In the genomic region with DNA sequence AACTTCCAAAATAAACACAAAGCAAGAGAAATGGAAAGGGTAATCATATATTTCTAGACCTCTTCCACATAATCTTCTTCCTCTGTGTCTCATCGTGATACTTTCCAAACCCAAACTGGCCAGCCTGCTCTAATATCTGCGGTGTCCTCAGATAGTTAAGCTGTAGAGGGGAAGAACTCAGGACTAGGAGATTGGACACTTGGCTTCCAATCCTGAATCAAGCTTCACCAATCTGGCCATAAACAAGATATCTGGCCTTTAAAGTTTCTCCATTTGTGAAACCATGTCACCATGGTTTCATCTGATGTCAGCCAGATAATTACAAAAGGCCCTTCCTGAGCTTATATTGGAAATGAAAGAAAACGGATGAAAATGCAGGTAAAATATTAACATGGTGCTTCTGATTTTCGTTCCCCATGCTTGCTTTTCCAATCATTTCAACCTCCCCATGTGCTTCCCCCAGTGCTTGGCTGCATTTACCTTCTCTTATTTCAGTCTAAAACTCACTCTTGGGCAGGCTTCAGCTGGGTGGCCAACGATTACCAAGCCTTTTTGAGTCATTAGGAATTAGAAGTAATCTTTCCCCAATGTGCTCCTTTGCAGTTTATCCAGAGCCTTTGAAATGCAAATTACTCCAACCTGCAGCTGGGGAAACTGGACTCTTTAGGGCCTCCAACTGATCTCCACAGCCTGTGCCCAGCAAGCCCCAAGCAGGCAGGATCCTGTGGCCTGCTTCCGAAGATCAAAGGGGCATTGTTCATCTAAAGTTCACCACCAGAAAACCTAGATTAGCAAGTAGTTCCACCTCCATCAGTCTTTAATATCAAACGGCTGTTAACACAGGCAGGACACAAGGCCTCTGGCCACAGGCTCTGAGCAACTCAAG, we compare ENCODE assay signal across 33 cellular contexts. TPM values are rescaled to one million over a fixed set of nuclear protein-coding genes. Genes with fewer than 3 reads are reported as not detected.
"Had no signal": no experiment of that assay in that cellular context is flagged by ENCODE, and none has a peak within 500 bp of the region (broad histone marks: within the 10 kb centered on the region; RNA-seq: fewer than 3 reads in every experiment).

No MANE protein-coding gene starts in this region.

- H3K27ac Mint-ChIP-seq: activated CD4-positive, alpha-beta memory T cell treated with anti-CD3 and anti-CD28 coated beads for 36 hours; activated CD4-positive, alpha-beta T cell treated with anti-CD3 and anti-CD28 coated beads, Interleukin-2, amount 10 ng/mL, durations not matched to agents 24 days and 14 days; activated naive CD4-positive, alpha-beta T cell treated with anti-CD3 and anti-CD28 coated beads, Interleukin-2, amount 10 ng/mL, durations not matched to agents 7 days and 5 days; activated naive CD8-positive, alpha-beta T cell treated with anti-CD3 and anti-CD28 coated beads, Interleukin-2, amount 10 ng/mL, durations not matched to agents 7 days and 5 days; brain; stimulated activated memory B cell treated with anti-CD40 and anti-IgM and Interleukin-4, amounts not matched to agents 10 μg/mL and 1 μg/mL and 100 μg/mL, for 72 hours had no signal

- H3K4me3 ChIP-seq: ascending aorta, cardiac muscle cell, colonic mucosa, heart right ventricle, left ventricle myocardium inferior, lung, right atrium auricular region, smooth muscle cell, stomach, thyroid gland, upper lobe of right lung had no signal

- H3K27me3 Mint-ChIP-seq: activated CD4-positive, alpha-beta memory T cell treated with anti-CD3 and anti-CD28 coated beads for 36 hours; activated CD4-positive, alpha-beta T cell treated with anti-CD3 and anti-CD28 coated beads, Interleukin-2, amount 10 ng/mL, durations not matched to agents 24 days and 14 days; activated naive CD4-positive, alpha-beta T cell treated with anti-CD3 and anti-CD28 coated beads, Interleukin-2, amount 10 ng/mL, durations not matched to agents 7 days and 5 days; stimulated activated memory B cell treated with anti-CD40 and anti-IgM and Interleukin-4, amounts not matched to agents 10 μg/mL and 1 μg/mL and 100 μg/mL, for 72 hours had no signal

- H3K36me3 ChIP-seq: ascending aorta, cardiac muscle cell, colonic mucosa, heart right ventricle, left ventricle myocardium inferior, right atrium auricular region, stomach, thyroid gland, upper lobe of right lung, WERI-Rb-1 had no signal

- ATAC-seq: heart right ventricle; stimulated activated memory B cell treated with anti-CD40 and anti-IgM and Interleukin-4, amounts not matched to agents 10 μg/mL and 1 μg/mL and 100 μg/mL, for 72 hours; upper lobe of right lung had no signal

- H3K4me2 ChIP-seq: smooth muscle cell had no signal

- H3K4me1 ChIP-seq: ascending aorta, colonic mucosa, left ventricle myocardium inferior, right atrium auricular region, stomach, upper lobe of right lung had no signal

- DNase-seq: activated CD4-positive, alpha-beta memory T cell treated with anti-CD3 and anti-CD28 coated beads for 36 hours; activated CD4-positive, alpha-beta T cell treated with anti-CD3 and anti-CD28 coated beads, Interleukin-2, amount 10 ng/mL, durations not matched to agents 24 days and 14 days; activated CD4-positive, CD25-positive, alpha-beta regulatory T cell treated with anti-CD3 and anti-CD28 coated beads, Interleukin-2, amount 50 U/mL, for 72 hours; activated CD8-positive, alpha-beta memory T cell treated with anti-CD3 and anti-CD28 coated beads, Interleukin-2, amount 50 U/mL, for 4 hours; activated gamma-delta T cell; activated naive CD4-positive, alpha-beta T cell treated with anti-CD3 and anti-CD28 coated beads, Interleukin-2, amount 10 ng/mL, durations not matched to agents 7 days and 5 days; activated naive CD8-positive, alpha-beta T cell treated with anti-CD3 and anti-CD28 coated beads, Interleukin-2, amount 10 ng/mL, durations not matched to agents 7 days and 5 days; activated T-cell treated with anti-CD3 and anti-CD28 coated beads, Interleukin-2, amount 50 U/mL, for 1 hour; cerebellar nuclear complex; colonic mucosa; effector CD8-positive, alpha-beta T cell; foreskin fibroblast; heart right ventricle; kidney glomerular epithelial cell; left ventricle myocardium inferior; occipital lobe; stimulated activated CD4-positive, alpha-beta T cell treated with anti-CD3 and anti-CD28 coated beads, Interleukin-1b, Interleukin-23, amount 100 ng/mL, for 48 hours; stimulated activated CD4-positive, alpha-beta T cell treated with anti-CD3 and anti-CD28 coated beads, Interleukin-4, amount 100 ng/mL, for 4 hours; stimulated activated CD8-positive, alpha-beta memory T cell treated with anti-CD3 and anti-CD28 coated beads, Interleukin-4, amount 100 ng/mL, for 48 hours; stomach; T-helper 9 cell; thyroid gland; upper lobe of right lung; WERI-Rb-1 had no signal

- H3K36me3 Mint-ChIP-seq: activated CD4-positive, alpha-beta memory T cell treated with anti-CD3 and anti-CD28 coated beads for 36 hours; activated naive CD4-positive, alpha-beta T cell treated with anti-CD3 and anti-CD28 coated beads, Interleukin-2, amount 10 ng/mL, durations not matched to agents 7 days and 5 days; activated naive CD8-positive, alpha-beta T cell treated with anti-CD3 and anti-CD28 coated beads, Interleukin-2, amount 10 ng/mL, durations not matched to agents 7 days and 5 days; brain; stimulated activated memory B cell treated with anti-CD40 and anti-IgM and Interleukin-4, amounts not matched to agents 10 μg/mL and 1 μg/mL and 100 μg/mL, for 72 hours had no signal

- H3K4me3 Mint-ChIP-seq: activated CD4-positive, alpha-beta memory T cell treated with anti-CD3 and anti-CD28 coated beads for 36 hours; activated CD4-positive, alpha-beta T cell treated with anti-CD3 and anti-CD28 coated beads, Interleukin-2, amount 10 ng/mL, durations not matched to agents 24 days and 14 days; activated naive CD4-positive, alpha-beta T cell treated with anti-CD3 and anti-CD28 coated beads, Interleukin-2, amount 10 ng/mL, durations not matched to agents 7 days and 5 days; activated naive CD8-positive, alpha-beta T cell treated with anti-CD3 and anti-CD28 coated beads, Interleukin-2, amount 10 ng/mL, durations not matched to agents 7 days and 5 days; brain; stimulated activated memory B cell treated with anti-CD40 and anti-IgM and Interleukin-4, amounts not matched to agents 10 μg/mL and 1 μg/mL and 100 μg/mL, for 72 hours had no signal

- H3K4me1 Mint-ChIP-seq: activated CD4-positive, alpha-beta T cell treated with anti-CD3 and anti-CD28 coated beads, Interleukin-2, amount 10 ng/mL, durations not matched to agents 24 days and 14 days; activated naive CD4-positive, alpha-beta T cell treated with anti-CD3 and anti-CD28 coated beads, Interleukin-2, amount 10 ng/mL, durations not matched to agents 7 days and 5 days; activated naive CD8-positive, alpha-beta T cell treated with anti-CD3 and anti-CD28 coated beads, Interleukin-2, amount 10 ng/mL, durations not matched to agents 7 days and 5 days; stimulated activated memory B cell treated with anti-CD40 and anti-IgM and Interleukin-4, amounts not matched to agents 10 μg/mL and 1 μg/mL and 100 μg/mL, for 72 hours had no signal

- H3K9me3 ChIP-seq: colonic mucosa, thyroid gland, upper lobe of right lung had no signal

- H3K27me3 ChIP-seq: ascending aorta, cardiac muscle cell, colonic mucosa, heart right ventricle, right atrium auricular region, stomach, thyroid gland, upper lobe of right lung had no signal

- H3K27ac ChIP-seq: ascending aorta, cardiac muscle cell, colonic mucosa, heart right ventricle, left ventricle myocardium inferior, right atrium auricular region, stomach, thyroid gland, upper lobe of right lung, WERI-Rb-1 had no signal

RNA-seq across cellular contexts. Expression of gene MYCN, which starts 44.5 kb away (rescaled TPM):
- total RNA-seq: activated CD4-positive, alpha-beta T cell treated with anti-CD3 and anti-CD28 coated beads, Interleukin-2, amount 10 ng/mL, durations not matched to agents 24 days and 14 days; activated CD8-positive, alpha-beta memory T cell treated with anti-CD3 and anti-CD28 coated beads for 36 hours; activated naive CD8-positive, alpha-beta T cell treated with anti-CD3 and anti-CD28 coated beads, Interleukin-2, amount 10 ng/mL, durations not matched to agents 7 days and 5 days; ascending aorta; T-helper 1 cell treated with Interleukin-12 subunit alpha and Interleukin-12 subunit beta and Interleukin-4 antibody, amounts not matched to agents 30 ng/mL and 1 ng/mL, for 36 hours had no signal
